ENCODE assay signal across 26 cellular contexts in genomic region chr16:42069-42457, GRCh38. TPM values are rescaled to one million over a fixed set of nuclear protein-coding genes. Genes with fewer than 3 reads are reported as not detected.
DNase-seq lines count a peak whose midpoint lies in the region; ATAC-seq and TF ChIP-seq lines count a peak whose summit lies in the region.
"Had no signal": no experiment of that assay in that cellular context is flagged by ENCODE, and none has a peak within 500 bp of the region (broad histone marks: within the 10 kb centered on the region; RNA-seq: fewer than 3 reads in every experiment).

No MANE protein-coding gene starts in this region.

- CTCF ChIA-PET in activated B cell treated with CpG ODN at 0.5 μM for 24 hours (lab: Charles Lee), result no interaction called here

- DNase-seq in natural killer cell treated with Interleukin-12 subunit alpha and Interleukin-12 subunit beta and Interleukin-15 and Interleukin-18, amount 100 ng/mL, for 72 hours (ENCODE audit: low spot score), result peak; percentile 0
- no peak for DNase-seq in natural killer cell
- DNase-seq in activated B cell treated with CpG ODN at 0.5 μM for 24 hours, result no peak
- DNase-seq in mesenchymal stem cell, result no peak
- DNase-seq in GF-D8 (lab: John Stamatoyannopoulos, UW), result no peak
- no peak for DNase-seq in stimulated activated CD4-positive, alpha-beta T cell treated with anti-CD3 and anti-CD28 coated beads, Interleukin-4, amount 100 ng/mL, for 24 hours
- DNase-seq in AG08396 (ENCODE audit: low spot score), result no peak
- DNase-seq in AG20443 (ENCODE audit: low spot score), result no peak
- DNase-seq: activated CD4-positive, alpha-beta T cell treated with anti-CD3 and anti-CD28 coated beads, Interleukin-2, amount 50 U/mL, for 1 hour; activated CD4-positive, CD25-positive, alpha-beta regulatory T cell; GOT3; hippocampal formation; KBM-7; mesendoderm; NCI-H1105; NCI-H187 treated with DMSO at 0.1 percent for 48 hours; NCI-H2171; NCI-H510A; psoas muscle; sigmoid colon; SJCRH30; stimulated activated CD4-positive, alpha-beta T cell treated with anti-CD3 and anti-CD28 coated beads, Interleukin-12 subunit alpha, Interleukin-12 subunit beta, amount 100 ng/mL, for 4 hours; stimulated activated CD4-positive, alpha-beta T cell treated with anti-CD3 and anti-CD28 coated beads, Interleukin-2, amount 100 ng/mL, for 48 hours; trophoblast cell had no signal

- peaks cover 9% of the 10 kb centered on the region for H3K79me1 ChIP-seq in mesenchymal stem cell (replicated peaks; ENCODE audit: low read length, poor library complexity, severe bottlenecking)

- H2BK12ac ChIP-seq in mesenchymal stem cell (ENCODE audit: low read length in 2 of 2), result no peak overlapping the region

- peaks cover 28% of the 10 kb centered on the region for H3K36me3 Mint-ChIP-seq in natural killer cell treated with Interleukin-12 subunit alpha and Interleukin-12 subunit beta and Interleukin-15 and Interleukin-18, amount 100 ng/mL, for 72 hours
- H3K36me3 Mint-ChIP-seq in natural killer cell (peaks cover 8% of the 10 kb centered on the region), activated B cell treated with CpG ODN at 0.5 μM for 24 hours (ENCODE audit: low read depth) (peaks cover 48% of the 10 kb centered on the region)

- no peak overlapping the region for H2BK5ac ChIP-seq in mesenchymal stem cell (ENCODE audit: low read depth, low read length, poor library complexity, severe bottlenecking)

- POLR2A ChIA-PET in activated B cell treated with CpG ODN at 0.5 μM for 24 hours (lab: Charles Lee), result no interaction called here

- TF ChIP-seq CTCF in natural killer cell (IDR thresholded peaks at IDR 0.05), result no peak
- TF ChIP-seq CTCF in activated B cell treated with CpG ODN at 0.5 μM for 24 hours (IDR thresholded peaks at IDR 0.05), result no peak

- H3K27me3 Mint-ChIP-seq in natural killer cell treated with Interleukin-12 subunit alpha and Interleukin-12 subunit beta and Interleukin-15 and Interleukin-18, amount 100 ng/mL, for 72 hours, result no peaks in the 10 kb centered on the region
- H3K27me3 Mint-ChIP-seq in natural killer cell (ENCODE audit: low read depth in 2 of 2) (no peaks in the 10 kb centered on the region), activated B cell treated with CpG ODN at 0.5 μM for 24 hours (no peaks in the 10 kb centered on the region)

- H3K4me2 ChIP-seq in mesenchymal stem cell (ENCODE audit: low read length, poor library complexity, severe bottlenecking), result no peak overlapping the region

- no peaks in the 10 kb centered on the region for H3K9me3 ChIP-seq in mesenchymal stem cell (ENCODE audit: control insufficient read depth, low read length)
- H3K9me3 ChIP-seq: gastroesophageal sphincter, psoas muscle, sigmoid colon, SJCRH30 had no signal

- no peak overlapping the region for H3K4me3 Mint-ChIP-seq in natural killer cell treated with Interleukin-12 subunit alpha and Interleukin-12 subunit beta and Interleukin-15 and Interleukin-18, amount 100 ng/mL, for 72 hours
- H3K4me3 Mint-ChIP-seq in natural killer cell (no peak overlapping the region), activated B cell treated with CpG ODN at 0.5 μM for 24 hours (no peak overlapping the region)
- H3K4me3 Mint-ChIP-seq: brain had no signal

- H3K27me3 ChIP-seq in mesenchymal stem cell (ENCODE audit: control insufficient read depth in 1 of 2, insufficient read depth in 1 of 2, low read length in 2 of 2), result no peaks in the 10 kb centered on the region
- H3K27me3 ChIP-seq: gastroesophageal sphincter, sigmoid colon, SJCRH30 had no signal

- H4K91ac ChIP-seq in mesenchymal stem cell (ENCODE audit: low read length), result no peak overlapping the region

- H3K4me3 ChIP-seq in mesenchymal stem cell (ENCODE audit: insufficient read depth in 1 of 2, low read depth in 1 of 2, low read length in 2 of 2), result peak overlapping the region in 1 of 2 experiments; percentile 73
- H3K4me3 ChIP-seq: psoas muscle, sigmoid colon, SJCRH30 had no signal

- H4K8ac ChIP-seq in mesenchymal stem cell (ENCODE audit: low read length), result no peak overlapping the region

- peak overlapping the region; percentile 57 for H3K9ac ChIP-seq in mesenchymal stem cell (ENCODE audit: low read length)

- 97% methylated on average over 11 of the region's 11 CpGs for WGBS in mesenchymal stem cell

- H3K23ac ChIP-seq in mesenchymal stem cell (ENCODE audit: low read length in 2 of 2), result no peak overlapping the region

- no peak overlapping the region for H2AK5ac ChIP-seq in mesenchymal stem cell (ENCODE audit: low read length, severe bottlenecking)

- no peaks in the 10 kb centered on the region for H3K9me3 Mint-ChIP-seq in natural killer cell treated with Interleukin-12 subunit alpha and Interleukin-12 subunit beta and Interleukin-15 and Interleukin-18, amount 100 ng/mL, for 72 hours
- H3K9me3 Mint-ChIP-seq in natural killer cell, result no peaks in the 10 kb centered on the region
- no peaks in the 10 kb centered on the region for H3K9me3 Mint-ChIP-seq in activated B cell treated with CpG ODN at 0.5 μM for 24 hours
- H3K9me3 Mint-ChIP-seq: brain had no signal

- H3K14ac ChIP-seq in mesenchymal stem cell (ENCODE audit: low read length in 2 of 2), result no peak overlapping the region

- no peak overlapping the region for H2BK15ac ChIP-seq in mesenchymal stem cell (ENCODE audit: low read depth, poor library complexity, severe bottlenecking)

- H3K4ac ChIP-seq in mesenchymal stem cell (ENCODE audit: low read depth in 1 of 2, low read length in 2 of 2), result no peak overlapping the region

- no peak overlapping the region for H2AFZ ChIP-seq in mesenchymal stem cell (ENCODE audit: low read depth, low read length)

- no peak overlapping the region for H2BK120ac ChIP-seq in mesenchymal stem cell (ENCODE audit: low read depth, low read length)

- no peak overlapping the region for H3K18ac ChIP-seq in mesenchymal stem cell (ENCODE audit: low read depth in 1 of 2, low read length in 2 of 2)

- H3K27ac ChIP-seq in mesenchymal stem cell (ENCODE audit: low read length, poor library complexity, severe bottlenecking), result no peak overlapping the region
- H3K27ac ChIP-seq: gastroesophageal sphincter, psoas muscle, sigmoid colon, SJCRH30 had no signal

- intact Hi-C loops in natural killer cell (cut with micrococcal nuclease) (no loop called here), activated B cell treated with CpG ODN at 0.5 μM for 24 hours (cut with micrococcal nuclease) (no loop called here)

- no peak for ATAC-seq in natural killer cell treated with Interleukin-12 subunit alpha and Interleukin-12 subunit beta and Interleukin-15 and Interleukin-18, amount 100 ng/mL, for 72 hours
- ATAC-seq in natural killer cell (no peak), activated B cell treated with CpG ODN at 0.5 μM for 24 hours (ENCODE audit: low read depth) (no peak)
- ATAC-seq: gastroesophageal sphincter, psoas muscle had no signal

- no peak overlapping the region for H3K27ac Mint-ChIP-seq in natural killer cell treated with Interleukin-12 subunit alpha and Interleukin-12 subunit beta and Interleukin-15 and Interleukin-18, amount 100 ng/mL, for 72 hours
- H3K27ac Mint-ChIP-seq in natural killer cell (peak overlapping the region in 1 of 2 donors; percentile 59), activated B cell treated with CpG ODN at 0.5 μM for 24 hours (peak overlapping the region; percentile 43)

- peaks cover 17 to 20% of the 10 kb centered on the region in 2 donors for H3K4me1 Mint-ChIP-seq in natural killer cell treated with Interleukin-12 subunit alpha and Interleukin-12 subunit beta and Interleukin-15 and Interleukin-18, amount 100 ng/mL, for 72 hours (ENCODE audit: low read depth in 2 of 2)
- H3K4me1 Mint-ChIP-seq in natural killer cell (peaks cover 21 to 42% of the 10 kb centered on the region in 2 donors), activated B cell treated with CpG ODN at 0.5 μM for 24 hours (peaks cover 36% of the 10 kb centered on the region)
- H3K4me1 Mint-ChIP-seq: brain had no signal

- peaks cover 29% of the 10 kb centered on the region in 2 experiments for H3K36me3 ChIP-seq in mesenchymal stem cell (ENCODE audit: control insufficient read depth in 1 of 2, insufficient read depth in 2 of 2, low read depth in 1 of 2, low read length in 2 of 2)

- peaks cover 7% of the 10 kb centered on the region for H3K4me1 ChIP-seq in mesenchymal stem cell (ENCODE audit: control insufficient read depth, insufficient read depth, low read depth, low read length)
- H3K4me1 ChIP-seq: gastroesophageal sphincter, psoas muscle, sigmoid colon, SJCRH30 had no signal

RNA-seq across cellular contexts. Expression of gene POLR3K, which starts 11.3 kb away (rescaled TPM):
- total RNA-seq in natural killer cell treated with Interleukin-12 subunit alpha and Interleukin-12 subunit beta and Interleukin-15 and Interleukin-18, amount 100 ng/mL, for 72 hours, result 10 to 100 TPM; 39.8 to 84.7 TPM
- total RNA-seq in natural killer cell (10 to 100 TPM; 10.6 to 14.6 (median 11.3) TPM), activated B cell treated with CpG ODN at 0.5 μM for 24 hours (26.5 and 30.6 TPM in 2 replicates)
- 8.4 TPM for polyA plus RNA-seq in mesenchymal stem cell (2013, experiment 1 of 2)
- polyA plus RNA-seq in mesenchymal stem cell (2013, experiment 2 of 2), result 8.7 TPM

RNA-seq across cellular contexts. Expression of gene SNRNP25, which starts 11.6 kb away (rescaled TPM):
- 10 to 100 TPM; 35.6 to 39.8 TPM for total RNA-seq in natural killer cell treated with Interleukin-12 subunit alpha and Interleukin-12 subunit beta and Interleukin-15 and Interleukin-18, amount 100 ng/mL, for 72 hours
- total RNA-seq in natural killer cell, result 10 to 100 TPM in 2 of 3 donors, 1 to 10 TPM in 1; 6.4 to 13.4 (median 13.2) TPM
- total RNA-seq in activated B cell treated with CpG ODN at 0.5 μM for 24 hours, result 34.9 and 36.6 TPM in 2 replicates
- 22.6 TPM for polyA plus RNA-seq in mesenchymal stem cell (2013, experiment 1 of 2)
- 24.2 TPM for polyA plus RNA-seq in mesenchymal stem cell (2013, experiment 2 of 2)

RNA-seq across cellular contexts. Expression of gene RHBDF1, which starts 30.4 kb away (rescaled TPM):
- total RNA-seq in natural killer cell treated with Interleukin-12 subunit alpha and Interleukin-12 subunit beta and Interleukin-15 and Interleukin-18, amount 100 ng/mL, for 72 hours, result 1 to 10 TPM in 1 of 2 donors, under 1 TPM in 1; 0.84 to 2.5 TPM
- 1 to 10 TPM in 1 of 3 donors, under 1 TPM in 2; 0.26 to 1.1 (median 0.78) TPM for total RNA-seq in natural killer cell
- 0.67 and 1.3 TPM in 2 replicates for total RNA-seq in activated B cell treated with CpG ODN at 0.5 μM for 24 hours
- polyA plus RNA-seq in mesenchymal stem cell (2013, experiment 1 of 2), result 73.8 TPM
- 69.6 TPM for polyA plus RNA-seq in mesenchymal stem cell (2013, experiment 2 of 2)

RNA-seq across cellular contexts. Expression of gene MPG, which starts 36.0 kb away (rescaled TPM):
- total RNA-seq in natural killer cell treated with Interleukin-12 subunit alpha and Interleukin-12 subunit beta and Interleukin-15 and Interleukin-18, amount 100 ng/mL, for 72 hours, result 10 to 100 TPM; 39.9 to 43.8 TPM
- total RNA-seq in natural killer cell, result 10 to 100 TPM; 29.9 to 34.3 (median 31.5) TPM
- 51.7 and 53.6 TPM in 2 replicates for total RNA-seq in activated B cell treated with CpG ODN at 0.5 μM for 24 hours
- polyA plus RNA-seq in mesenchymal stem cell (2013, experiment 1 of 2), result 156 TPM
- polyA plus RNA-seq in mesenchymal stem cell (2013, experiment 2 of 2), result 156 TPM
